In the genomic region with DNA sequence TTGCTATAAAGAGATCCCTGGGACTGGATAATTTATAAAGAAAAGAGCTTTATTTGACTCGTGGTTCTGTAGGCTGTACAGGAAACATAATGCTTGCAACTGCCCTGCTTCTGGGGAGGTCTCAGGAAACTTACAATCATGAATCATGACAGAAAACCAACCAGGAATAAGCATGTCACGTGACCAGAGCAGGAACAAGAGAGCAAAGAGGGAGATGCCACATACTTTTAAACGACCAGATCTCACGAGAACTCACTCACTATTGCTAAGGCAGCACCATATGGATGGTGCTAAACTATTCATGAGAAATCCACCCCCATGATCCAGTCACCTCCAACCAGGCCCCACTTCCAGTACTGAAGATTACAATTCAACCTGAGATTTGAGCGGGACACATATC, we compare ENCODE assay signal across 9 cellular contexts. TPM values are rescaled to one million over a fixed set of nuclear protein-coding genes. Genes with fewer than 3 reads are reported as not detected.
DNase-seq lines count a peak whose midpoint lies in the region; ATAC-seq and TF ChIP-seq lines count a peak whose summit lies in the region.
"Had no signal": no experiment of that assay in that cellular context is flagged by ENCODE, and none has a peak within 500 bp of the region (broad histone marks: within the 10 kb centered on the region; RNA-seq: fewer than 3 reads in every experiment).

No MANE protein-coding gene starts in this region.

- H3K36me3 ChIP-seq in CD4-positive, alpha-beta memory T cell (ENCODE audit: insufficient read depth, low read length) = no peaks in the 10 kb centered on the region
- H3K36me3 ChIP-seq in lung (ENCODE audit: control insufficient read depth in 2 of 2, insufficient read depth in 2 of 2, low read length in 2 of 2) = peaks cover 0 to 2% of the 10 kb centered on the region in 2 donors
- peaks cover 4% of the 10 kb centered on the region for H3K36me3 ChIP-seq in CD8-positive, alpha-beta T cell (ENCODE audit: insufficient read depth, low read length)

- no peaks in the 10 kb centered on the region for H3K9me3 ChIP-seq in CD4-positive, alpha-beta memory T cell (ENCODE audit: control insufficient read depth in 1 of 2, low read length in 2 of 2)
- no peaks in the 10 kb centered on the region for H3K9me3 ChIP-seq in lung (ENCODE audit: control insufficient read depth in 2 of 2, insufficient read depth in 1 of 2, low read length in 1 of 2)
- H3K9me3 ChIP-seq in CD8-positive, alpha-beta T cell (ENCODE audit: low read length) = no peaks in the 10 kb centered on the region

- no peak for TF ChIP-seq CTCF in lung (IDR thresholded peaks at IDR 0.05; ENCODE audit: control extremely low read depth, extremely low read depth)
- no peak for TF ChIP-seq CTCF in CD8-positive, alpha-beta T cell (IDR thresholded peaks at IDR 0.05)

- peak overlapping the region in 4 of 7 donors; percentile 0 to 69 (median 50) for H3K27ac Mint-ChIP-seq in CD4-positive, alpha-beta memory T cell
- peak overlapping the region; percentile 57 for H3K27ac Mint-ChIP-seq in activated naive CD8-positive, alpha-beta T cell treated with anti-CD3 and anti-CD28 coated beads for 36 hours
- peak overlapping the region in 1 of 2 donors; percentile 60 for H3K27ac Mint-ChIP-seq in effector memory CD8-positive, alpha-beta T cell
- H3K27ac Mint-ChIP-seq in CD8-positive, alpha-beta T cell = no peak overlapping the region

- no peak for ATAC-seq in lung (ENCODE audit: insufficient read depth, low FRiP score)
- ATAC-seq in effector memory CD8-positive, alpha-beta T cell (replicated peaks) = no peak
- ATAC-seq in CD8-positive, alpha-beta T cell = no peak
- no peak for ATAC-seq in HG03521 (IDR thresholded peaks at IDR 0.05; ENCODE audit: unreplicated experiment)
- ATAC-seq in HG02970 (IDR thresholded peaks at IDR 0.05; ENCODE audit: low FRiP score, unreplicated experiment) = no peak

- H3K4me3 Mint-ChIP-seq in CD4-positive, alpha-beta memory T cell = no peak overlapping the region
- H3K4me3 Mint-ChIP-seq in activated naive CD8-positive, alpha-beta T cell treated with anti-CD3 and anti-CD28 coated beads for 36 hours = no peak overlapping the region
- H3K4me3 Mint-ChIP-seq in effector memory CD8-positive, alpha-beta T cell = no peak overlapping the region
- H3K4me3 Mint-ChIP-seq in CD8-positive, alpha-beta T cell = no peak overlapping the region

- H3K4me3 ChIP-seq in CD4-positive, alpha-beta memory T cell (ENCODE audit: low read length in 2 of 2) = no peak overlapping the region
- H3K4me3 ChIP-seq in lung = no peak overlapping the region
- H3K4me3 ChIP-seq in CD8-positive, alpha-beta T cell (ENCODE audit: low read depth, low read length) = no peak overlapping the region

- H3K9me3 Mint-ChIP-seq in CD4-positive, alpha-beta memory T cell = no peaks in the 10 kb centered on the region
- H3K9me3 Mint-ChIP-seq in activated naive CD8-positive, alpha-beta T cell treated with anti-CD3 and anti-CD28 coated beads for 36 hours = no peaks in the 10 kb centered on the region
- no peaks in the 10 kb centered on the region for H3K9me3 Mint-ChIP-seq in effector memory CD8-positive, alpha-beta T cell
- no peaks in the 10 kb centered on the region for H3K9me3 Mint-ChIP-seq in CD8-positive, alpha-beta T cell

- in situ Hi-C loops in KBM-7 (cut with MboI; ENCODE audit: low pct_unique_long_range_greater_than_20kb, low sequenced_read_pairs) = no loop called here

- CTCF ChIA-PET in CD4-positive, alpha-beta memory T cell (lab: Charles Lee; ENCODE audit: partially characterized antibody) = interaction anchor here (1.1 kb wide), 1 partner anchor 421 kb away, joined by 3 read pairs; no protein-coding TSS in a partner anchor
- CTCF ChIA-PET in CD8-positive, alpha-beta T cell (lab: Charles Lee) = interaction anchor here (0.6 kb wide), 1 partner anchor 131 kb away, joined by 4 read pairs; no protein-coding TSS in a partner anchor

- H3K27ac ChIP-seq in CD4-positive, alpha-beta memory T cell (ENCODE audit: low read depth, low read length) = no peak overlapping the region
- peak overlapping the region; percentile 46 to 49 for H3K27ac ChIP-seq in lung (ENCODE audit: low read depth in 1 of 2, low read length in 1 of 2)
- no peak overlapping the region for H3K27ac ChIP-seq in CD8-positive, alpha-beta T cell (ENCODE audit: low read depth, low read length)
- H3K27ac ChIP-seq: VCaP had no signal

- no peaks in the 10 kb centered on the region for H3K27me3 ChIP-seq in CD4-positive, alpha-beta memory T cell (ENCODE audit: insufficient read depth, low read length)
- H3K27me3 ChIP-seq in lung (ENCODE audit: control insufficient read depth, insufficient read depth) = no peaks in the 10 kb centered on the region
- H3K27me3 ChIP-seq in CD8-positive, alpha-beta T cell (ENCODE audit: insufficient read depth, low read length) = no peaks in the 10 kb centered on the region

- DNase-seq in CD4-positive, alpha-beta memory T cell = no peak
- DNase-seq in KBM-7 = peak; percentile 74
- DNase-seq in activated naive CD8-positive, alpha-beta T cell treated with anti-CD3 and anti-CD28 coated beads for 36 hours = no peak
- no peak for DNase-seq in lung (ENCODE audit: low spot score)
- DNase-seq in effector memory CD8-positive, alpha-beta T cell = no peak
- no peak for DNase-seq in CD8-positive, alpha-beta T cell

- H3K27me3 Mint-ChIP-seq in CD4-positive, alpha-beta memory T cell = no peaks in the 10 kb centered on the region
- H3K27me3 Mint-ChIP-seq in activated naive CD8-positive, alpha-beta T cell treated with anti-CD3 and anti-CD28 coated beads for 36 hours = no peaks in the 10 kb centered on the region
- H3K27me3 Mint-ChIP-seq in effector memory CD8-positive, alpha-beta T cell = no peaks in the 10 kb centered on the region
- no peaks in the 10 kb centered on the region for H3K27me3 Mint-ChIP-seq in CD8-positive, alpha-beta T cell (ENCODE audit: low read depth)

- H3K4me1 ChIP-seq in CD4-positive, alpha-beta memory T cell (ENCODE audit: insufficient read depth, low read length) = peaks cover under 1% of the 10 kb centered on the region
- H3K4me1 ChIP-seq in lung (ENCODE audit: control insufficient read depth in 2 of 2, insufficient read depth in 2 of 2, low read length in 2 of 2) = peaks cover 0 to 19% of the 10 kb centered on the region in 2 donors
- H3K4me1 ChIP-seq in CD8-positive, alpha-beta T cell (ENCODE audit: insufficient read depth, low read length) = peaks cover 4% of the 10 kb centered on the region

- peaks cover 13 to 14% of the 10 kb centered on the region in 2 donors for H3K36me3 Mint-ChIP-seq in CD4-positive, alpha-beta memory T cell
- peaks cover 4% of the 10 kb centered on the region for H3K36me3 Mint-ChIP-seq in activated naive CD8-positive, alpha-beta T cell treated with anti-CD3 and anti-CD28 coated beads for 36 hours
- peaks cover 8% of the 10 kb centered on the region for H3K36me3 Mint-ChIP-seq in effector memory CD8-positive, alpha-beta T cell (ENCODE audit: insufficient read depth)
- H3K36me3 Mint-ChIP-seq in CD8-positive, alpha-beta T cell = peaks cover 26% of the 10 kb centered on the region

- H3K4me1 Mint-ChIP-seq in CD4-positive, alpha-beta memory T cell = peaks cover 4 to 10% (median 6%) of the 10 kb centered on the region in 4 donors
- H3K4me1 Mint-ChIP-seq in activated naive CD8-positive, alpha-beta T cell treated with anti-CD3 and anti-CD28 coated beads for 36 hours = peaks cover 12% of the 10 kb centered on the region
- peaks cover 3% of the 10 kb centered on the region in 2 donors for H3K4me1 Mint-ChIP-seq in effector memory CD8-positive, alpha-beta T cell (ENCODE audit: low read depth in 2 of 2)
- peaks cover 7% of the 10 kb centered on the region for H3K4me1 Mint-ChIP-seq in CD8-positive, alpha-beta T cell (ENCODE audit: low read depth)

- POLR2A ChIA-PET in CD4-positive, alpha-beta memory T cell (lab: Charles Lee; ENCODE audit: partially characterized antibody) = no interaction called here
- POLR2A ChIA-PET in CD8-positive, alpha-beta T cell (lab: Charles Lee) = no interaction called here

- intact Hi-C loops in CD4-positive, alpha-beta memory T cell (cut with micrococcal nuclease) = no loop called here
- intact Hi-C loops in CD8-positive, alpha-beta T cell (cut with DNase I, micrococcal nuclease) = no loop called here

- WGBS in lung, 2 donors = 34 to 53% methylated on average over 5 of the region's 5 CpGs

RNA-seq across cellular contexts. Expression of a gene that starts 49.8 kb away (rescaled TPM):
- 10 to 100 TPM; 16.7 to 18.4 TPM for total RNA-seq in CD4-positive, alpha-beta memory T cell
- polyA plus RNA-seq in CD4-positive, alpha-beta memory T cell = 10 to 100 TPM in 1 of 2 donors, 1 to 10 TPM in 1; 7.8 to 11.7 TPM
- total RNA-seq in activated naive CD8-positive, alpha-beta T cell treated with anti-CD3 and anti-CD28 coated beads for 36 hours = 100 to 1,000 TPM; 133 to 138 TPM
- 10 to 100 TPM; 22.9 to 25.6 TPM for total RNA-seq in lung
- polyA plus RNA-seq in lung = 10 to 100 TPM; 32.0 to 34.3 TPM
- total RNA-seq in CD8-positive, alpha-beta T cell = 10 to 100 TPM; 12.5 to 14.4 TPM

Comparison
In these comparisons a context has a peak if more than half of its experiments do, and no peak if none do; other contexts are left out.
1. H3K27ac ChIP-seq: peak in lung (2 of 2); none in CD4-positive, alpha-beta memory T cell (single experiment) and CD8-positive, alpha-beta T cell (single experiment).
2. RNA of a gene that starts 49.8 kb away (total RNA-seq): 133 to 138 TPM in activated naive CD8-positive, alpha-beta T cell treated with anti-CD3 and anti-CD28 coated beads for 36 hours; 22.9 to 25.6 TPM in lung, 16.7 to 18.4 TPM in CD4-positive, alpha-beta memory T cell and 12.5 to 14.4 TPM in CD8-positive, alpha-beta T cell; every median in the first group is over 4 times any median in the second.